Comparison of ENCODE assay signal across 9 cellular contexts in genomic region chr16:17529982-17530760, GRCh38. TPM values are rescaled to one million over a fixed set of nuclear protein-coding genes. Genes with fewer than 3 reads are reported as not detected.
A peak's percentile ranks its signal among the peaks of the same experiment; 100 is the strongest.
DNase-seq lines count a peak whose midpoint lies in the region; ATAC-seq and TF ChIP-seq lines count a peak whose summit lies in the region.
"Had no signal": no experiment of that assay in that cellular context is flagged by ENCODE, and none has a peak within 500 bp of the region (broad histone marks: within the 10 kb centered on the region; RNA-seq: fewer than 3 reads in every experiment).

No MANE protein-coding gene starts in this region.

- intact Hi-C loops in colonic mucosa (cut with DNase I): no loop called here

- TF ChIP-seq CTCF in colonic mucosa (IDR thresholded peaks at IDR 0.05): no peak

- H3K4me3 ChIP-seq in thymus (ENCODE audit: low read length) (no peak overlapping the region), colonic mucosa (no peak overlapping the region)

- H3K4me1 ChIP-seq in thymus (ENCODE audit: control insufficient read depth, insufficient read depth, low read length): peaks cover 2% of the 10 kb centered on the region
- H3K4me1 ChIP-seq in colonic mucosa: no peaks in the 10 kb centered on the region

- ATAC-seq in HG03378 (IDR thresholded peaks at IDR 0.05; ENCODE audit: unreplicated experiment): peak; percentile 83

- no peaks in the 10 kb centered on the region for H3K27me3 ChIP-seq in thymus (ENCODE audit: control insufficient read depth, insufficient read depth)
- no peaks in the 10 kb centered on the region for H3K27me3 ChIP-seq in colonic mucosa

- 40% methylated on average over 6 of the region's 6 CpGs for WGBS in thymus

- no peak overlapping the region for H3K9ac ChIP-seq in colonic mucosa (ENCODE audit: low read depth in 2 of 2, low read length in 2 of 2)

- peak; percentile 9 for DNase-seq in activated gamma-delta T cell treated with Interleukin-2 at 50 U/mL for 16 hours
- DNase-seq in activated gamma-delta T cell (lab: John Stamatoyannopoulos, UW): no peak
- DNase-seq in activated effector memory CD4-positive, alpha-beta T cell treated with anti-CD3 and anti-CD28 coated beads, Interleukin-2, amount 50 U/mL, for 16 hours: peak; percentile 67
- DNase-seq in Ammon's horn (ENCODE audit: low spot score): no peak
- DNase-seq in colonic mucosa: no peak
- no peak for DNase-seq in hypothalamus (lab: John Stamatoyannopoulos, UW)

- no peaks in the 10 kb centered on the region for H3K36me3 ChIP-seq in thymus (ENCODE audit: control insufficient read depth, insufficient read depth)
- no peaks in the 10 kb centered on the region for H3K36me3 ChIP-seq in colonic mucosa

- H3K27ac ChIP-seq in thymus (ENCODE audit: low read depth) (peak overlapping the region; percentile 65), colonic mucosa (no peak overlapping the region)
- H3K27ac ChIP-seq: VCaP had no signal

- H3K9me3 ChIP-seq in thymus (ENCODE audit: control insufficient read depth) (no peaks in the 10 kb centered on the region), colonic mucosa (no peaks in the 10 kb centered on the region)

RNA-seq across cellular contexts. Expression of gene XYLT1, which starts 59.4 kb away (rescaled TPM):
- 2.2 TPM for polyA plus RNA-seq in thymus
- total RNA-seq in colonic mucosa: 10 to 100 TPM; 15.0 to 18.3 TPM

Comparison
In these comparisons a context has a peak if more than half of its experiments do, and no peak if none do; other contexts are left out.
1. DNase-seq: peak in activated gamma-delta T cell treated with Interleukin-2 at 50 U/mL for 16 hours (single experiment) and activated effector memory CD4-positive, alpha-beta T cell treated with anti-CD3 and anti-CD28 coated beads, Interleukin-2, amount 50 U/mL, for 16 hours (single experiment); none in activated gamma-delta T cell (single experiment), Ammon's horn (single experiment), colonic mucosa (single experiment) and hypothalamus (0 of 51).